ENCODE assay signal across 1 cellular context in genomic region chr5:119075269-119075668, GRCh38.
TF ChIP-seq lines count a peak whose summit lies in the region.
"Not testable (repeated sequence)": the region's sequence is repeated elsewhere in the genome, so short reads cannot be mapped to it uniquely, and the experiment has no call there.

No MANE protein-coding gene starts in this region.

TF ChIP-seq in K562, 482 proteins besides CTCF, POLR2A, EP300 and RAD21 (continued from another document):
- TF ChIP-seq SMARCA5 (IDR thresholded peaks at IDR 0.05), result 0 out of 2 replicates have a peak, but pooled peaks have one; percentile 39
- 0 out of 4 replicates have a peak, but pooled peaks of 1 of the 2 experiments have one; percentile 46 for TF ChIP-seq MLLT1 (IDR thresholded peaks at IDR 0.05)
- TF ChIP-seq MYBL2 (IDR thresholded peaks at IDR 0.05; ENCODE audit: low read depth), result 0 out of 2 replicates have a peak, but pooled peaks have one; percentile 18
- TF ChIP-seq MYBL2 (CRISPR knock-in tag; IDR thresholded peaks at IDR 0.05; ENCODE audit: borderline replicate concordance), result not testable (repeated sequence)
- TF ChIP-seq HDGF (IDR thresholded peaks at IDR 0.05), result 0 out of 2 replicates have a peak, but pooled peaks have one; percentile 20
- peak; percentile 81 for TF ChIP-seq CHAMP1 (IDR thresholded peaks at IDR 0.05)
- TF ChIP-seq EGR1 (conservative IDR thresholded peaks at IDR 0.05), result peak; percentile 80
- peak; percentile 64; the same call in 1 of the 2 replicates for TF ChIP-seq BCOR (IDR thresholded peaks at IDR 0.05)
- peak; percentile 71; the same call in 1 of the 2 replicates for TF ChIP-seq CC2D1A (IDR thresholded peaks at IDR 0.05)
- peak in 1 of 2 experiments; percentile 55; a peak in 1 of 4 replicates for TF ChIP-seq KDM1A (IDR thresholded peaks at IDR 0.05)
- 0 out of 2 replicates have a peak, but pooled peaks have one; percentile 40 for TF ChIP-seq CBX1 (IDR thresholded peaks at IDR 0.05; ENCODE audit: low read depth)
TF ChIP-seq in K562: peak in this region for 15; not testable (repeated sequence) for 467.
